ENCODE assay signal across 19 cellular contexts in the genomic region with DNA sequence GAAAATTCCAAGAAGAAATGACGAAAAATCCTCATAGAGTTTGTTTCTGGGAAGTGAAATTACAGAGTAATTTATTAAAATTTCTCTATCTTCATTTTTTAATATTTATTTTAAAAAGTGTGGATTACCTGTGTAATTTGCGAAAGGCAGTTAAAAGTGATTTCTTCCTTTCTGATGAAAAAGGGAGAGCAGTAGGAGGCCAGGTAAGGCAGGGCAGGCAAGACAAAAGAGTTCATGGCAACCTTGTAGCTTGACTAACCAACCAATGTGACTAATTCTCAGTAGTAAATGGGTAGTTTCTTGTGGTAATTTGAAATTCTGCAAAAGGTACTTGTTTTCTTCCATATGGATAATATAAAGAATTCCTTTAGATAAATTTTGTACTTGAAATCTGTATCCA.
"Had no signal": no experiment of that assay in that cellular context is flagged by ENCODE, and none has a peak within 500 bp of the region (broad histone marks: within the 10 kb centered on the region; RNA-seq: fewer than 3 reads in every experiment).

No MANE protein-coding gene starts in this region.

- H3K4me3 ChIP-seq: coronary artery, hepatocyte, pancreas, smooth muscle cell, thyroid gland had no signal

- H3K36me3 Mint-ChIP-seq: mesothelial cell of epicardium, natural killer cell, type B pancreatic cell had no signal

- H2AFZ ChIP-seq: hepatocyte had no signal

- H3K36me3 ChIP-seq: pancreas, thyroid gland had no signal

- H3K4me2 ChIP-seq: hepatocyte, smooth muscle cell had no signal

- DNase-seq: effector CD4-positive, alpha-beta T cell; foreskin melanocyte; head of caudate nucleus; kidney glomerular epithelial cell; mammary epithelial cell; natural killer cell; pancreas; right cardiac atrium; stimulated activated CD4-positive, alpha-beta T cell treated with anti-CD3 and anti-CD28 coated beads, Interleukin-2, amount 100 ng/mL, for 48 hours; stimulated activated naive CD4-positive, alpha-beta T cell treated with Interleukin-2 at 50 U/mL for 16 hours; thyroid gland had no signal

- H3K27ac ChIP-seq: coronary artery, hepatocyte, pancreas, thyroid gland had no signal

- H3K4me3 Mint-ChIP-seq: mesothelial cell of epicardium, natural killer cell, neural crest cell, type B pancreatic cell had no signal

- ATAC-seq: left lobe of liver, natural killer cell, pancreas, right cardiac atrium had no signal

- H3K27me3 ChIP-seq: hepatocyte, pancreas, thyroid gland had no signal

- H3K27me3 Mint-ChIP-seq: progenitor cell of endocrine pancreas, type B pancreatic cell had no signal

- H3K4me1 Mint-ChIP-seq: natural killer cell had no signal

- H3K27ac Mint-ChIP-seq: mesothelial cell of epicardium, natural killer cell, progenitor cell of endocrine pancreas, type B pancreatic cell had no signal

- H3K9me3 ChIP-seq: pancreas, thyroid gland had no signal

- H3K9me3 Mint-ChIP-seq: mesothelial cell of epicardium, natural killer cell, neural crest cell, type B pancreatic cell had no signal

- H3K4me1 ChIP-seq: pancreas had no signal

- H3K79me2 ChIP-seq: hepatocyte had no signal
